ENCODE assay signal across 8 cellular contexts in the genomic region with DNA sequence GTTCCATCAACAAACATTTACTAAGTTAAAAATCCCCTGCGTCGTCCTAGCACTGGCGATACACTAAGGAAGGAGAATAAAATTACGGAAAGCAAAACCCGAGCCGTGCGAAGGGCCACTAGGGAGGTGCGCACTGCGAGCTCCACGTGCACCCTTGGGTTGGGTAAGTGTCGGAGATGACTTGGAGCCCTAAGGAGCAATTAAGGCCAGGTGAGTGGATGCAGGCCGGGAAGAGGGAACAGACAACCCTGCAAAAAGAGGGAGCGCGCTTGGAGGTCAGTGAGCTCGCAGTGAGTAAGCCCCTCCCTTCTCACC. TPM values are rescaled to one million over a fixed set of nuclear protein-coding genes. Genes with fewer than 3 reads are reported as not detected.
DNase-seq lines count a peak whose midpoint lies in the region; ATAC-seq, FAIRE-seq and TF ChIP-seq lines count a peak whose summit lies in the region.

No MANE protein-coding gene starts in this region.

- peak overlapping the region; percentile 81 to 99 (median 92) for H3K9ac ChIP-seq in BLaER1 treated with 17β-estradiol and CSF1 and Interleukin-3, amounts not matched to agents 10 nM and 100 nM
- H3K9ac ChIP-seq in GM23248 = peak overlapping the region; percentile 95
- peak overlapping the region; percentile 78 for H3K9ac ChIP-seq in SK-N-MC (ENCODE audit: insufficient read length)

- peak overlapping the region; percentile 79 to 100 (median 91) for H3K4me3 ChIP-seq in BLaER1 treated with 17β-estradiol and CSF1 and Interleukin-3, amounts not matched to agents 10 nM and 100 nM
- H3K4me3 ChIP-seq in GM23248 = peak overlapping the region; percentile 97
- H3K4me3 ChIP-seq in SK-N-MC = peak overlapping the region; percentile 77
- H3K4me3 ChIP-seq in gastroesophageal sphincter = peak overlapping the region; percentile 84 to 100
- H3K4me3 ChIP-seq in small intestine (ENCODE audit: low read depth in 1 of 2, low read length in 2 of 2) = peak overlapping the region; percentile 95 to 99

- H3K27ac ChIP-seq in BLaER1 treated with 17β-estradiol and CSF1 and Interleukin-3, amounts not matched to agents 10 nM and 100 nM = peak overlapping the region in 10 of 11 experiments; percentile 83 to 99 (median 94); a peak in 21 of 22 replicates
- peak overlapping the region; percentile 84 for H3K27ac ChIP-seq in GM23248
- peak overlapping the region; percentile 69; the same call in 1 of the 2 replicates for H3K27ac ChIP-seq in SK-N-MC
- H3K27ac ChIP-seq in gastroesophageal sphincter = peak overlapping the region in 3 of 4 donors; percentile 86 to 95 (median 88)
- peak overlapping the region; percentile 14 to 94 for H3K27ac ChIP-seq in small intestine (ENCODE audit: low read depth in 1 of 2, low read length in 1 of 2)

- peaks cover 58% of the 10 kb centered on the region for H3K79me2 ChIP-seq in GM23248 (ENCODE audit: insufficient read depth)

- no peaks in the 10 kb centered on the region for H3K9me2 ChIP-seq in GM23248 (ENCODE audit: insufficient read depth)

- peak overlapping the region; percentile 71 to 96 (median 91) for H3K4me2 ChIP-seq in BLaER1 treated with 17β-estradiol and CSF1 and Interleukin-3, amounts not matched to agents 10 nM and 100 nM
- peak overlapping the region; percentile 96 for H3K4me2 ChIP-seq in GM23248 (ENCODE audit: unreplicated experiment)

- peak overlapping the region; percentile 99 for H2AFZ ChIP-seq in GM23248

- peaks cover 0 to 5% (median 0%) of the 10 kb centered on the region in 11 experiments; a peak in 3 of 22 replicates for H3K9me3 ChIP-seq in BLaER1 treated with 17β-estradiol and CSF1 and Interleukin-3, amounts not matched to agents 10 nM and 100 nM (replicated peaks in 1 of 11)
- H3K9me3 ChIP-seq in GM23248 (ENCODE audit: low read depth) (no peaks in the 10 kb centered on the region), SK-N-MC (ENCODE audit: low read depth, low read length) (no peaks in the 10 kb centered on the region), gastroesophageal sphincter (no peaks in the 10 kb centered on the region), small intestine (ENCODE audit: control insufficient read depth, low read depth) (no peaks in the 10 kb centered on the region)

- H3K36me3 ChIP-seq in BLaER1 treated with 17β-estradiol and CSF1 and Interleukin-3, amounts not matched to agents 10 nM and 100 nM = peaks cover 20 to 41% (median 36%) of the 10 kb centered on the region in 11 experiments
- H3K36me3 ChIP-seq in GM23248 (ENCODE audit: low read depth) (peaks cover 6% of the 10 kb centered on the region; the same call in 1 of the 2 replicates), SK-N-MC (ENCODE audit: insufficient read depth, low read length) (peaks cover 20% of the 10 kb centered on the region), gastroesophageal sphincter (peaks cover 0 to 29% of the 10 kb centered on the region in 2 donors), small intestine (ENCODE audit: control insufficient read depth in 2 of 2, insufficient read depth in 2 of 2, low read length in 2 of 2) (peaks cover 2 to 3% of the 10 kb centered on the region in 2 donors)

- peaks cover 8% of the 10 kb centered on the region for H3F3A ChIP-seq in GM23248 (ENCODE audit: insufficient read depth)

- H4K20me1 ChIP-seq in BLaER1 treated with 17β-estradiol and CSF1 and Interleukin-3, amounts not matched to agents 10 nM and 100 nM = peaks cover 0 to 55% (median 18%) of the 10 kb centered on the region in 11 experiments; a peak in 16 of 22 replicates
- H4K20me1 ChIP-seq in GM23248 (ENCODE audit: insufficient read depth) = no peaks in the 10 kb centered on the region

- H3K27me3 ChIP-seq in BLaER1 treated with 17β-estradiol and CSF1 and Interleukin-3, amounts not matched to agents 10 nM and 100 nM = no peaks in the 10 kb centered on the region
- H3K27me3 ChIP-seq in GM23248 (replicated peaks; ENCODE audit: insufficient read depth) (no peaks in the 10 kb centered on the region), gastroesophageal sphincter (no peaks in the 10 kb centered on the region), small intestine (ENCODE audit: control insufficient read depth in 2 of 2, insufficient read depth in 2 of 2, low read length in 2 of 2) (no peaks in the 10 kb centered on the region)

- DNase-seq in GM23248 (no peak), SK-N-MC (ENCODE audit: low read depth, low spot score) (no peak), small intestine (no peak), GM20000 (ENCODE audit: low spot score) (no peak), DMS53 treated with DMSO at 0.1 percent for 48 hours (lab: John Stamatoyannopoulos, UW; ENCODE audit: unreplicated experiment) (no peak)
- DNase-seq in stimulated activated CD4-positive, alpha-beta T cell treated with anti-CD3 and anti-CD28 coated beads, Interleukin-12 subunit alpha, Interleukin-12 subunit beta, amount 100 ng/mL, for 4 hours = no peak

- 1% methylated on average over 13 to 15 of the region's 15 CpGs for WGBS in GM23248 (ENCODE audit: low coverage in 1 of 2, low lambda C conversion rate in 2 of 2, missing lambda C conversion rate in 2 of 2), 2 experiments
- WGBS in gastroesophageal sphincter (ENCODE audit: low coverage in 1 of 2), 2 donors = 0 to 1% methylated on average over 3 to 12 of the region's 15 CpGs
- WGBS in small intestine, 3 donors = 0% methylated on average over 14 to 15 of the region's 15 CpGs

- FAIRE-seq in small intestine (lab: Jason Lieb, UNC) = no peak

- H3K4me1 ChIP-seq in BLaER1 treated with 17β-estradiol and CSF1 and Interleukin-3, amounts not matched to agents 10 nM and 100 nM = peaks cover 14 to 26% (median 19%) of the 10 kb centered on the region in 10 experiments
- H3K4me1 ChIP-seq in GM23248 (ENCODE audit: insufficient read depth) (peaks cover 5% of the 10 kb centered on the region), gastroesophageal sphincter (peaks cover 0 to 27% (median 9%) of the 10 kb centered on the region in 3 donors), small intestine (ENCODE audit: control insufficient read depth in 2 of 2, insufficient read depth in 1 of 2, low read depth in 1 of 2, low read length in 1 of 2) (peaks cover 0 to 2% of the 10 kb centered on the region in 2 donors)

- TF ChIP-seq POLR2A in gastroesophageal sphincter (IDR thresholded peaks at IDR 0.05) = no peak

- ATAC-seq in gastroesophageal sphincter = no peak

- TF ChIP-seq CTCF in gastroesophageal sphincter (IDR thresholded peaks at IDR 0.05) = no peak
- TF ChIP-seq CTCF in GM20000 (IDR thresholded peaks at IDR 0.05; ENCODE audit: extremely low read depth, missing control alignments) = no peak

- in situ Hi-C loops in GM23248 (cut with MboI) = no loop called here

- TF ChIP-seq EP300 in gastroesophageal sphincter (IDR thresholded peaks at IDR 0.05) = no peak

RNA-seq across cellular contexts. Expression of gene WDR4, which starts 0.7 kb away (rescaled TPM):
- 8.6 and 13.5 TPM in 2 replicates for total RNA-seq in GM23248 (2014; rRNA removed; shearing (Covaris generic))
- polyA plus RNA-seq in GM23248 (2016; fragmentation: Nextera tagmentation; extraction: Ambion mirVana) (11.9 and 12.5 TPM in 2 replicates), small intestine (10 to 100 TPM in 1 of 3 donors, 1 to 10 TPM in 2; 3.5 to 20.7 (median 4.0) TPM)
- total RNA-seq in gastroesophageal sphincter = 10 to 100 TPM in 1 of 4 donors, 1 to 10 TPM in 3; 3.9 to 10.0 (median 7.5) TPM

RNA-seq across cellular contexts. Expression of gene NDUFV3, which starts 14.5 kb away (rescaled TPM):
- total RNA-seq in GM23248 (2014; rRNA removed; shearing (Covaris generic)) = 44.9 and 56.8 TPM in 2 replicates
- polyA plus RNA-seq in GM23248 (2016; fragmentation: Nextera tagmentation; extraction: Ambion mirVana) (46.8 and 49.2 TPM in 2 replicates), small intestine (10 to 100 TPM; 15.9 to 20.1 (median 18.6) TPM)
- 10 to 100 TPM; 53.6 to 79.1 (median 72.1) TPM for total RNA-seq in gastroesophageal sphincter

RNA-seq across cellular contexts. Expression of gene ERVH48-1, which starts 46.8 kb away (rescaled TPM):
- total RNA-seq in GM23248 (2014; rRNA removed; shearing (Covaris generic)) = not detected in 2 replicates
- polyA plus RNA-seq in GM23248 (2016; fragmentation: Nextera tagmentation; extraction: Ambion mirVana) (not detected in 2 replicates), small intestine (not detected)
- not detected for total RNA-seq in gastroesophageal sphincter
